In the genomic region with DNA sequence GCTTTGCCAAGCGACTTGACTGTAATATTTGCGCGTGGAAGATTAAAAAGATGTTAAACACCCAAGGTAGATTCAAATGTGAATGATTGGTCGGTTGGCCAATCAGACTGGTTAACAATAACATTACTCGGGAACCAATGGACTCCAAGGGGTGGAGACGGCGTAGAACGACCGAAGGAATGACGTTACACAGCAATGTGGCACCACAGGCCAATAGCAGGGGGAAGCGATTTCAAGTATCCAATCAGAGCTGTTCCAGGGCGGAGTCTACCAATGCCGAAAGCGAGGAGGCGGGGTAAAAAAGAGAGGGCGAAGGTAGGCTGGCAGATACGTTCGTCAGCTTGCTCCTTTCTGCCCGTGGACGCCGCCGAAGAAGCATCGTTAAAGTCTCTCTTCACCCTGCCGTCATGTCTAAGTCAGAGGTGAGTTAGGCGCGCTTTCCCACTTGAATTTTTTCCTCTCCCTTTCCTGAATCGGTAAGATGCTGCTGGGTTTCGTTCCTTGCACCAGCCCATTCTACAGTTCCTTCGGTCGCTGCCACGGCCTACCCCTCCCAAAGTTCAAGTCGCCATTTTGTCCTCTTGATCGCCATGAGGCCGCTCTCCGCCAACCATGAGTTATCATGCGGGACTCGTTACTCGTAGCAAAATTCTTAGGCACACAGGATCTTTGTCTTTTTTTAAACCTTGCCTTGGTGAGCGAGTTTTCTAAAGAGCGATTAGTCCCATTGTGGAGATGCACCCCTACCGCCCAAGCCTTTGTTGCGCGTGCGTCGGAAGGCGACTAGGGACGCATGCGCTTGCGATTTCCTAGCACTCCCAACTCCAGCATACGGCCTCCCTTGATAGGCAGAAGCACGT, we compare ENCODE assay signal across 8 cellular contexts. TPM values are rescaled to one million over a fixed set of nuclear protein-coding genes. Genes with fewer than 3 reads are reported as not detected.
DNase-seq lines count a peak whose midpoint lies in the region; ATAC-seq lines count a peak whose summit lies in the region.

Gene HNRNPA1, plus strand, starts transcription at position 326 of the 860 bp plus-strand sequence. Its CDS starts 82 bp downstream, at position 408.

- H3K4me3 Mint-ChIP-seq in effector memory CD8-positive, alpha-beta T cell, result no peak within 1 kb of the TSS

- H3K9me3 Mint-ChIP-seq in effector memory CD8-positive, alpha-beta T cell, result no peaks in the 10 kb centered on the region

- H3K36me3 Mint-ChIP-seq in effector memory CD8-positive, alpha-beta T cell (ENCODE audit: insufficient read depth), result no peaks in the 10 kb centered on the region

- H3K27me3 Mint-ChIP-seq in effector memory CD8-positive, alpha-beta T cell, result no peaks in the 10 kb centered on the region

- peaks cover 16 to 40% of the 10 kb centered on the region in 2 donors for H3K4me1 Mint-ChIP-seq in effector memory CD8-positive, alpha-beta T cell (ENCODE audit: low read depth in 2 of 2)

- no peak within 1 kb of the TSS for H3K27ac Mint-ChIP-seq in effector memory CD8-positive, alpha-beta T cell

- peak; percentile 77 for ATAC-seq in GM19468 (IDR thresholded peaks at IDR 0.05; ENCODE audit: extremely low read depth, unreplicated experiment)
- ATAC-seq in effector memory CD8-positive, alpha-beta T cell (replicated peaks), result peak; percentile 82

- peak; percentile 97 for DNase-seq in CMK (ENCODE audit: low read depth)
- DNase-seq in HS-27A (ENCODE audit: low read depth), result peak; percentile 99
- DNase-seq in NK-92 treated with Interleukin-12 subunit alpha and Interleukin-12 subunit beta, amount 100 ng/mL, for 24 hours (lab: John Stamatoyannopoulos, UW), result peak; percentile 93
- peak; percentile 93 for DNase-seq in activated CD8-positive, alpha-beta memory T cell treated with anti-CD3 and anti-CD28 coated beads for 24 hours
- DNase-seq in effector memory CD8-positive, alpha-beta T cell, result peak; percentile 93 to 96 (median 95)
- peak; percentile 100 for DNase-seq in lung microvascular endothelial cell (ENCODE audit: low read depth in 2 of 2)
- DNase-seq in stimulated activated CD4-positive, alpha-beta T cell treated with anti-CD3 and anti-CD28 coated beads, TNF-alpha, amount 100 ng/mL, for 48 hours (ENCODE audit: low read depth in 3 of 3), result peak; percentile 89 to 96 (median 91)

RNA-seq across cellular contexts. Expression of gene HNRNPA1, which starts in this region (rescaled TPM):
- total RNA-seq in lung microvascular endothelial cell, result 239 and 374 TPM in 2 replicates

Comparison
In these comparisons a context has a peak if more than half of its experiments do, and no peak if none do; other contexts are left out.
1. Peak in every context shown above with its lines: DNase-seq and ATAC-seq.